ENCODE assay signal across 1 cellular context in genomic region chr4:52712172-52712990, GRCh38.
TF ChIP-seq lines count a peak whose summit lies in the region.

No MANE protein-coding gene starts in this region.

TF ChIP-seq in K562, 482 proteins besides CTCF, POLR2A, EP300 and RAD21 (continued from another document and continues in another):
- TF ChIP-seq ZNF395 (CRISPR knock-in tag; IDR thresholded peaks at IDR 0.05), result 0 out of 2 replicates have a peak, but pooled peaks have one; percentile 61
- no peak for TF ChIP-seq HDAC3 (IDR thresholded peaks at IDR 0.05; ENCODE audit: borderline replicate concordance, partially characterized antibody)
- peak; percentile 96 for TF ChIP-seq PCBP1 (IDR thresholded peaks at IDR 0.05; ENCODE audit: low read depth, low read length, poor library complexity, severe bottlenecking)
- TF ChIP-seq ZNF764 (CRISPR knock-in tag; IDR thresholded peaks at IDR 0.05; ENCODE audit: low read depth), result 0 out of 2 replicates have a peak, but pooled peaks have one; percentile 4
- 0 out of 2 replicates have a peak, but pooled peaks have one; percentile 19 for TF ChIP-seq ZEB2 (IDR thresholded peaks at IDR 0.05)
- 0 out of 2 replicates have a peak, but pooled peaks have one; percentile 72 for TF ChIP-seq MBD2 (IDR thresholded peaks at IDR 0.05; ENCODE audit: borderline replicate concordance, low read depth)
- TF ChIP-seq CC2D1A (IDR thresholded peaks at IDR 0.05), result peak; percentile 94; the same call in 1 of the 2 replicates
- no peak for TF ChIP-seq TFAM (CRISPR knock-in tag; conservative IDR thresholded peaks at IDR 0.05)
- peak; percentile 88 for TF ChIP-seq GTF2E2 (tag; IDR thresholded peaks at IDR 0.05)
- peak; percentile 93 for TF ChIP-seq CREM (IDR thresholded peaks at IDR 0.05; ENCODE audit: low read depth)
- no peak for TF ChIP-seq ZNF280A (IDR thresholded peaks at IDR 0.05; ENCODE audit: low read depth, partially characterized antibody)
- no peak for TF ChIP-seq CLOCK (CRISPR knock-in tag; IDR thresholded peaks at IDR 0.05; ENCODE audit: borderline replicate concordance)
- TF ChIP-seq CBX1 (IDR thresholded peaks at IDR 0.05; ENCODE audit: low read depth), result 0 out of 2 replicates have a peak, but pooled peaks have one; percentile 39
- TF ChIP-seq TEAD1 (CRISPR knock-in tag; IDR thresholded peaks at IDR 0.05), result peak; percentile 6 to 45; a peak in 1 of 4 replicates
- TF ChIP-seq FOXO4 (CRISPR knock-in tag; IDR thresholded peaks at IDR 0.05), result no peak
- peak; percentile 65 for TF ChIP-seq SMAD1 (IDR thresholded peaks at IDR 0.05; ENCODE audit: low read depth, low read length, partially characterized antibody)
- TF ChIP-seq ESRRA (IDR thresholded peaks at IDR 0.05; ENCODE audit: borderline replicate concordance, low read depth), result peak; percentile 43
- TF ChIP-seq ZBTB7A (IDR thresholded peaks at IDR 0.05; ENCODE audit: borderline replicate concordance, control insufficient read depth, low read depth, low read length), result peak; percentile 69; the same call in 1 of the 2 replicates
- TF ChIP-seq HDAC1 (IDR thresholded peaks at IDR 0.05), result peak in 1 of 2 experiments; percentile 42; a peak in 1 of 4 replicates
- TF ChIP-seq BRD4 (IDR thresholded peaks at IDR 0.05), result peak; percentile 40; the same call in 1 of the 2 replicates
- TF ChIP-seq NFYB (IDR thresholded peaks at IDR 0.05; ENCODE audit: extremely low read depth, insufficient read length), result peak; percentile 55
- 0 out of 3 replicates have a peak, but pooled peaks of 1 of the 2 experiments have one; percentile 9 for TF ChIP-seq CBX3 (IDR thresholded peaks at IDR 0.05; ENCODE audit: borderline replicate concordance in 1 of 2, low read length in 2 of 2)
- peak; percentile 96 for TF ChIP-seq POLR2H (tag; IDR thresholded peaks at IDR 0.05; ENCODE audit: low read depth)
- peak; percentile 96 for TF ChIP-seq TAF1 (IDR thresholded peaks at IDR 0.05; ENCODE audit: control insufficient read depth, extremely low read depth, insufficient read depth, low read length, severe bottlenecking)
- no peak for TF ChIP-seq ZNF766 (CRISPR knock-in tag; conservative IDR thresholded peaks at IDR 0.05)
- TF ChIP-seq E2F1 (CRISPR knock-in tag; IDR thresholded peaks at IDR 0.05), result peak; percentile 42; the same call in 1 of the 2 replicates
- no peak for TF ChIP-seq ZNF41 (CRISPR knock-in tag; conservative IDR thresholded peaks at IDR 0.05)
- TF ChIP-seq ZMIZ1 (IDR thresholded peaks at IDR 0.05; ENCODE audit: low read depth in 2 of 2, low read length in 2 of 2), result 0 out of 4 replicates have a peak, but pooled peaks of 1 of the 2 experiments have one; percentile 18
- no peak for TF ChIP-seq ZNF398 (CRISPR knock-in tag; IDR thresholded peaks at IDR 0.05)
- no peak for TF ChIP-seq ZNF778 (CRISPR knock-in tag; IDR thresholded peaks at IDR 0.05)
- TF ChIP-seq ATF3 (IDR thresholded peaks at IDR 0.05), result no peak
- peak; percentile 69 for TF ChIP-seq ATF3 (CRISPR knock-in tag; conservative IDR thresholded peaks at IDR 0.05)
- peak; percentile 70 to 72; a peak in 3 of 4 replicates for TF ChIP-seq MAZ (CRISPR knock-in tag; conservative IDR thresholded peaks at IDR 0.05 in 1 of 2, IDR thresholded peaks at IDR 0.05 in 1 of 2)
- TF ChIP-seq ZZZ3 (IDR thresholded peaks at IDR 0.05), result no peak
- peak; percentile 90; the same call in 1 of the 2 replicates for TF ChIP-seq AFF4 (CRISPR knock-in tag; IDR thresholded peaks at IDR 0.05)
- TF ChIP-seq NFE2 (IDR thresholded peaks at IDR 0.05; ENCODE audit: low read depth), result no peak
- TF ChIP-seq SMAD4 (CRISPR knock-in tag; conservative IDR thresholded peaks at IDR 0.05), result peak; percentile 31; the same call in 1 of the 2 replicates
- peak; percentile 91 for TF ChIP-seq RBM22 (IDR thresholded peaks at IDR 0.05; ENCODE audit: low read depth, low read length, poor library complexity, severe bottlenecking)
- TF ChIP-seq FOXM1 (IDR thresholded peaks at IDR 0.05; ENCODE audit: low read depth), result no peak
- TF ChIP-seq FOXM1 (CRISPR knock-in tag; IDR thresholded peaks at IDR 0.05; ENCODE audit: low read depth), result 0 out of 2 replicates have a peak, but pooled peaks have one; percentile 57
- peak; percentile 79 for TF ChIP-seq SIN3B (IDR thresholded peaks at IDR 0.05; ENCODE audit: low read depth)
